ENCODE assay signal across 25 cellular contexts in genomic region chr18:6096747-6097146, GRCh38.
"Had no signal": no experiment of that assay in that cellular context is flagged by ENCODE, and none has a peak within 500 bp of the region (broad histone marks: within the 10 kb centered on the region; RNA-seq: fewer than 3 reads in every experiment).

No MANE protein-coding gene starts in this region.

- H3K4me3 Mint-ChIP-seq: IgD-negative memory B cell had no signal

- H3K9ac ChIP-seq: KMS-11 had no signal

- H3K27ac Mint-ChIP-seq: IgD-negative memory B cell had no signal

- H3K27ac ChIP-seq: HL-60, KMS-11, RWPE1 had no signal

- ATAC-seq: K562, Panc1, PC-3, SK-N-SH treated with all-trans-retinoic acid at 6 μM for 48 hours had no signal

- H3K4me3 ChIP-seq: K562 had no signal

- H3K4me1 Mint-ChIP-seq: IgD-negative memory B cell had no signal

- H3K27me3 Mint-ChIP-seq: IgD-negative memory B cell had no signal

- DNase-seq: Kasumi-1; MM.1S; MV-4-11; NCI-H1048; NCI-H1105; NCI-H1417; NCI-H1436 treated with DMSO at 0.1 percent for 48 hours; NCI-H1694; NCI-H187 treated with DMSO at 0.1 percent for 48 hours; NCI-H2081; NCI-H2107; NCI-H2227 treated with DMSO at 0.1 percent for 48 hours; NCI-H524; NCI-H69; NCI-H774; NK-92 treated with Interleukin-12 subunit alpha and Interleukin-12 subunit beta, amount 100 ng/mL, for 24 hours; PC-3; SHP77 had no signal

- H3K36me3 Mint-ChIP-seq: IgD-negative memory B cell had no signal
